3 cellular contexts compared by ENCODE assay signal in the genomic region with DNA sequence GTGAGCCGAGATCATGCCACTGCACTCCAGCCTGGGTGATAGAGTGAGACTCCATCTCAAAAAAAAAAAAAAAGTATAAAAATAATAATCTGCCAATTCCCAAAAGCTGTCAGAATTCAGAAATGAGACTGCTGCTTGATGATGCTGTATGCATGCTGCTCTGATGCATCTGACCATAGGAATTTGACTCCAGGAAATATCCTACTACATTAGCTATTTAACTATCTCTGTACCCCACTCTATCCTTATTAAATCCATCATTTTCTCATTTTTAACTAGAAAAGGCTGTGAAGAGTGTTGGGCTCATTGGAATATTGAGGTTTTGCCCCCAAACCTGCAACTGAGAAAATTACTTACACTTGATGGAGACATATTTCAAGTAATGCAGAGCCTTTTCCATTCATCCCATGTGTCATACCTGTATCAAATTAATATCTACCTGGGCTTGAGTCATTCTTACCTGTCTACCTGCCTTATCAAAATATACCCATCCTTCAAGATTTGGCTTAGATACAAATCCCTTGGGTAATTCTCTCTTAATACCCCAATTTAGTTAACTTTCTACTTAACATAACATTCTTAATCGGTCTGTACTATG.
TF ChIP-seq lines count a peak whose summit lies in the region.

No MANE protein-coding gene starts in this region.

TF ChIP-seq in SK-N-SH treated with all-trans-retinoic acid at 6 μM for 48 hours, 23 proteins besides CTCF, POLR2A, EP300 and RAD21 (continued from another document):
- TF ChIP-seq, protein P1, sequence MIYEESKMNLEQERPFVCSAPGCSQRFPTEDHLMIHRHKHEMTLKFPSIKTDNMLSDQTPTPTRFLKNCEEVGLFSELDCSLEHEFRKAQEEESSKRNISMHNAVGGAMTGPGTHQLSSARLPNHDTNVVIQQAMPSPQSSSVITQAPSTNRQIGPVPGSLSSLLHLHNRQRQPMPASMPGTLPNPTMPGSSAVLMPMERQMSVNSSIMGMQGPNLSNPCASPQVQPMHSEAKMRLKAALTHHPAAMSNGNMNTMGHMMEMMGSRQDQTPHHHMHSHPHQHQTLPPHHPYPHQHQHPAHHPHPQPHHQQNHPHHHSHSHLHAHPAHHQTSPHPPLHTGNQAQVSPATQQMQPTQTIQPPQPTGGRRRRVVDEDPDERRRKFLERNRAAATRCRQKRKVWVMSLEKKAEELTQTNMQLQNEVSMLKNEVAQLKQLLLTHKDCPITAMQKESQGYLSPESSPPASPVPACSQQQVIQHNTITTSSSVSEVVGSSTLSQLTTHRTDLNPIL (CRISPR knock-in tag; IDR thresholded peaks at IDR 0.05; ENCODE audit: low read depth), result no peak
- TF ChIP-seq ZNF565 (CRISPR knock-in tag; conservative IDR thresholded peaks at IDR 0.05; ENCODE audit: low read depth) (no peak), CSDC2 (CRISPR knock-in tag; IDR thresholded peaks at IDR 0.05) (no peak)
- TF ChIP-seq, protein P2, sequence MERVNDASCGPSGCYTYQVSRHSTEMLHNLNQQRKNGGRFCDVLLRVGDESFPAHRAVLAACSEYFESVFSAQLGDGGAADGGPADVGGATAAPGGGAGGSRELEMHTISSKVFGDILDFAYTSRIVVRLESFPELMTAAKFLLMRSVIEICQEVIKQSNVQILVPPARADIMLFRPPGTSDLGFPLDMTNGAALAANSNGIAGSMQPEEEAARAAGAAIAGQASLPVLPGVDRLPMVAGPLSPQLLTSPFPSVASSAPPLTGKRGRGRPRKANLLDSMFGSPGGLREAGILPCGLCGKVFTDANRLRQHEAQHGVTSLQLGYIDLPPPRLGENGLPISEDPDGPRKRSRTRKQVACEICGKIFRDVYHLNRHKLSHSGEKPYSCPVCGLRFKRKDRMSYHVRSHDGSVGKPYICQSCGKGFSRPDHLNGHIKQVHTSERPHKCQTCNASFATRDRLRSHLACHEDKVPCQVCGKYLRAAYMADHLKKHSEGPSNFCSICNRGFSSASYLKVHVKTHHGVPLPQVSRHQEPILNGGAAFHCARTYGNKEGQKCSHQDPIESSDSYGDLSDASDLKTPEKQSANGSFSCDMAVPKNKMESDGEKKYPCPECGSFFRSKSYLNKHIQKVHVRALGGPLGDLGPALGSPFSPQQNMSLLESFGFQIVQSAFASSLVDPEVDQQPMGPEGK (CRISPR knock-in tag; IDR thresholded peaks at IDR 0.05; ENCODE audit: borderline replicate concordance), result no peak

TF ChIP-seq in SK-N-SH, 30 proteins besides CTCF, POLR2A, EP300 and RAD21 (continued from another document):
- TF ChIP-seq, protein P3, sequence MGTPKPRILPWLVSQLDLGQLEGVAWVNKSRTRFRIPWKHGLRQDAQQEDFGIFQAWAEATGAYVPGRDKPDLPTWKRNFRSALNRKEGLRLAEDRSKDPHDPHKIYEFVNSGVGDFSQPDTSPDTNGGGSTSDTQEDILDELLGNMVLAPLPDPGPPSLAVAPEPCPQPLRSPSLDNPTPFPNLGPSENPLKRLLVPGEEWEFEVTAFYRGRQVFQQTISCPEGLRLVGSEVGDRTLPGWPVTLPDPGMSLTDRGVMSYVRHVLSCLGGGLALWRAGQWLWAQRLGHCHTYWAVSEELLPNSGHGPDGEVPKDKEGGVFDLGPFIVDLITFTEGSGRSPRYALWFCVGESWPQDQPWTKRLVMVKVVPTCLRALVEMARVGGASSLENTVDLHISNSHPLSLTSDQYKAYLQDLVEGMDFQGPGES (IDR thresholded peaks at IDR 0.05; ENCODE audit: low read depth, low read length), result no peak
- TF ChIP-seq EZH2phosphoT487 (IDR thresholded peaks at IDR 0.05; ENCODE audit: borderline replicate concordance, low read depth) (no peak), SIN3A (IDR thresholded peaks at IDR 0.05; ENCODE audit: borderline replicate concordance, low read depth, low read length) (no peak), NRF1 (IDR thresholded peaks at IDR 0.05; ENCODE audit: low read depth, low read length) (no peak), FOSL2 (IDR thresholded peaks at IDR 0.05; ENCODE audit: borderline replicate concordance, low read depth) (no peak), GATA2 (CRISPR knock-in tag; IDR thresholded peaks at IDR 0.05) (no peak), RFX5 (IDR thresholded peaks at IDR 0.05; ENCODE audit: low read length) (no peak), TAF1 (IDR thresholded peaks at IDR 0.05; ENCODE audit: borderline replicate concordance, low read depth, low read length) (no peak), MXI1 (IDR thresholded peaks at IDR 0.05; ENCODE audit: low read depth, low read length) (no peak), GABPA (IDR thresholded peaks at IDR 0.05; ENCODE audit: low read depth) (no peak), JUND (IDR thresholded peaks at IDR 0.05) (no peak), YY1 (IDR thresholded peaks at IDR 0.05; ENCODE audit: low read depth) (no peak)
- TF ChIP-seq, protein P4, sequence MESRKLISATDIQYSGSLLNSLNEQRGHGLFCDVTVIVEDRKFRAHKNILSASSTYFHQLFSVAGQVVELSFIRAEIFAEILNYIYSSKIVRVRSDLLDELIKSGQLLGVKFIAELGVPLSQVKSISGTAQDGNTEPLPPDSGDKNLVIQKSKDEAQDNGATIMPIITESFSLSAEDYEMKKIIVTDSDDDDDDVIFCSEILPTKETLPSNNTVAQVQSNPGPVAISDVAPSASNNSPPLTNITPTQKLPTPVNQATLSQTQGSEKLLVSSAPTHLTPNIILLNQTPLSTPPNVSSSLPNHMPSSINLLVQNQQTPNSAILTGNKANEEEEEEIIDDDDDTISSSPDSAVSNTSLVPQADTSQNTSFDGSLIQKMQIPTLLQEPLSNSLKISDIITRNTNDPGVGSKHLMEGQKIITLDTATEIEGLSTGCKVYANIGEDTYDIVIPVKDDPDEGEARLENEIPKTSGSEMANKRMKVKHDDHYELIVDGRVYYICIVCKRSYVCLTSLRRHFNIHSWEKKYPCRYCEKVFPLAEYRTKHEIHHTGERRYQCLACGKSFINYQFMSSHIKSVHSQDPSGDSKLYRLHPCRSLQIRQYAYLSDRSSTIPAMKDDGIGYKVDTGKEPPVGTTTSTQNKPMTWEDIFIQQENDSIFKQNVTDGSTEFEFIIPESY (IDR thresholded peaks at IDR 0.05; ENCODE audit: borderline replicate concordance, low read depth), result no peak
- TF ChIP-seq, protein P5, sequence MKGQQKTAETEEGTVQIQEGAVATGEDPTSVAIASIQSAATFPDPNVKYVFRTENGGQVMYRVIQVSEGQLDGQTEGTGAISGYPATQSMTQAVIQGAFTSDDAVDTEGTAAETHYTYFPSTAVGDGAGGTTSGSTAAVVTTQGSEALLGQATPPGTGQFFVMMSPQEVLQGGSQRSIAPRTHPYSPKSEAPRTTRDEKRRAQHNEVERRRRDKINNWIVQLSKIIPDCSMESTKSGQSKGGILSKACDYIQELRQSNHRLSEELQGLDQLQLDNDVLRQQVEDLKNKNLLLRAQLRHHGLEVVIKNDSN (IDR thresholded peaks at IDR 0.05; ENCODE audit: borderline replicate concordance, low read depth), result no peak
- TF ChIP-seq, protein P6, sequence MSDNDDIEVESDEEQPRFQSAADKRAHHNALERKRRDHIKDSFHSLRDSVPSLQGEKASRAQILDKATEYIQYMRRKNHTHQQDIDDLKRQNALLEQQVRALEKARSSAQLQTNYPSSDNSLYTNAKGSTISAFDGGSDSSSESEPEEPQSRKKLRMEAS (IDR thresholded peaks at IDR 0.05; ENCODE audit: low read depth), result no peak
- TF ChIP-seq, protein P7, sequence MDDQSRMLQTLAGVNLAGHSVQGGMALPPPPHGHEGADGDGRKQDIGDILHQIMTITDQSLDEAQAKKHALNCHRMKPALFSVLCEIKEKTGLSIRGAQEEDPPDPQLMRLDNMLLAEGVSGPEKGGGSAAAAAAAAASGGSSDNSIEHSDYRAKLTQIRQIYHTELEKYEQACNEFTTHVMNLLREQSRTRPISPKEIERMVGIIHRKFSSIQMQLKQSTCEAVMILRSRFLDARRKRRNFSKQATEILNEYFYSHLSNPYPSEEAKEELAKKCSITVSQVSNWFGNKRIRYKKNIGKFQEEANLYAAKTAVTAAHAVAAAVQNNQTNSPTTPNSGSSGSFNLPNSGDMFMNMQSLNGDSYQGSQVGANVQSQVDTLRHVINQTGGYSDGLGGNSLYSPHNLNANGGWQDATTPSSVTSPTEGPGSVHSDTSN (IDR thresholded peaks at IDR 0.05), result no peak
TF ChIP-seq in SK-N-SH: peak in this region for 0.

TF ChIP-seq in IMR-90, 13 proteins besides CTCF, POLR2A, EP300 and RAD21 (continued from another document):
- TF ChIP-seq RCOR1 (IDR thresholded peaks at IDR 0.05; ENCODE audit: insufficient replicate concordance, low read length), result no peak
- no peak for TF ChIP-seq CHD1 (IDR thresholded peaks at IDR 0.05; ENCODE audit: low read depth, low read length)
- TF ChIP-seq, protein P8, sequence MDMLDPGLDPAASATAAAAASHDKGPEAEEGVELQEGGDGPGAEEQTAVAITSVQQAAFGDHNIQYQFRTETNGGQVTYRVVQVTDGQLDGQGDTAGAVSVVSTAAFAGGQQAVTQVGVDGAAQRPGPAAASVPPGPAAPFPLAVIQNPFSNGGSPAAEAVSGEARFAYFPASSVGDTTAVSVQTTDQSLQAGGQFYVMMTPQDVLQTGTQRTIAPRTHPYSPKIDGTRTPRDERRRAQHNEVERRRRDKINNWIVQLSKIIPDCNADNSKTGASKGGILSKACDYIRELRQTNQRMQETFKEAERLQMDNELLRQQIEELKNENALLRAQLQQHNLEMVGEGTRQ (IDR thresholded peaks at IDR 0.05; ENCODE audit: low read depth, low read length), result no peak
- TF ChIP-seq MAFK (IDR thresholded peaks at IDR 0.05; ENCODE audit: low read depth, low read length), result no peak
- TF ChIP-seq NFE2L2 (IDR thresholded peaks at IDR 0.05; ENCODE audit: low read depth, low read length), result no peak
